ENCODE assay signal across 8 cellular contexts in the genomic region with DNA sequence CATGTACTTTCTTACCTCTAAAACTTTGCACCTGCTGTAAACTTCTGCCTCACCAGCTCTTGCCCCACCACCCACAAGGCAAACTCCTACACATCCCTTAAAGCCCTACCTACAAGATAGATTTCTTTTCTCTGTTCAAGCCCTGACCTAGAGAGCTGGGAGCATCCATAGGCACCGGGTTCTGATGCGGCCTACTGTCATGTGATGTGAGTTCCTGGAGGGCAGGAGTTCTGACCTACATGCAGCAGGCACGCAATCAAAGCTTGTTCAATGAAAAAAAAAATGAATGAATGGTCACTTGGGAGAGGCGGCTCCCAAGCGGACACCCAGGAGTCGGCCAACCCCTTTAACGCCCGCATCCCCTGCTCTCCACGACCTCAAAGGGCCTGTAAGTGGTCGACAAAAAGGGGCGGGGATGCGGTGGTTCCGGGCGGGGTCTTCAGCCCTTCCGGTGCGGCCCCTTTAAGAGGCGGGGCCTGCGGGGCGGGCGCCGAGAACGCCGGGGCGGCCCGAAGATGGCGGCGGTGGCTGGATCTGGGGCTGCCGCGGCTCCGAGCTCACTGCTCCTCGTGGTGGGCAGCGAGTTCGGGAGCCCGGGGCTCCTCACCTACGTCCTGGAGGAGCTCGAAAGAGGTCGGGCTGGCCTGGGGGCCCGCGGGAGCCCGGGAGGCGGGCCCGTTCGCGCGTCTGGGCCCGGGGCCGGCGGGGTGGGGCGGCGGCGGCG. TPM values are rescaled to one million over a fixed set of nuclear protein-coding genes. Genes with fewer than 3 reads are reported as not detected.
DNase-seq lines count a peak whose midpoint lies in the region; ATAC-seq and TF ChIP-seq lines count a peak whose summit lies in the region.

A gene with protein sequence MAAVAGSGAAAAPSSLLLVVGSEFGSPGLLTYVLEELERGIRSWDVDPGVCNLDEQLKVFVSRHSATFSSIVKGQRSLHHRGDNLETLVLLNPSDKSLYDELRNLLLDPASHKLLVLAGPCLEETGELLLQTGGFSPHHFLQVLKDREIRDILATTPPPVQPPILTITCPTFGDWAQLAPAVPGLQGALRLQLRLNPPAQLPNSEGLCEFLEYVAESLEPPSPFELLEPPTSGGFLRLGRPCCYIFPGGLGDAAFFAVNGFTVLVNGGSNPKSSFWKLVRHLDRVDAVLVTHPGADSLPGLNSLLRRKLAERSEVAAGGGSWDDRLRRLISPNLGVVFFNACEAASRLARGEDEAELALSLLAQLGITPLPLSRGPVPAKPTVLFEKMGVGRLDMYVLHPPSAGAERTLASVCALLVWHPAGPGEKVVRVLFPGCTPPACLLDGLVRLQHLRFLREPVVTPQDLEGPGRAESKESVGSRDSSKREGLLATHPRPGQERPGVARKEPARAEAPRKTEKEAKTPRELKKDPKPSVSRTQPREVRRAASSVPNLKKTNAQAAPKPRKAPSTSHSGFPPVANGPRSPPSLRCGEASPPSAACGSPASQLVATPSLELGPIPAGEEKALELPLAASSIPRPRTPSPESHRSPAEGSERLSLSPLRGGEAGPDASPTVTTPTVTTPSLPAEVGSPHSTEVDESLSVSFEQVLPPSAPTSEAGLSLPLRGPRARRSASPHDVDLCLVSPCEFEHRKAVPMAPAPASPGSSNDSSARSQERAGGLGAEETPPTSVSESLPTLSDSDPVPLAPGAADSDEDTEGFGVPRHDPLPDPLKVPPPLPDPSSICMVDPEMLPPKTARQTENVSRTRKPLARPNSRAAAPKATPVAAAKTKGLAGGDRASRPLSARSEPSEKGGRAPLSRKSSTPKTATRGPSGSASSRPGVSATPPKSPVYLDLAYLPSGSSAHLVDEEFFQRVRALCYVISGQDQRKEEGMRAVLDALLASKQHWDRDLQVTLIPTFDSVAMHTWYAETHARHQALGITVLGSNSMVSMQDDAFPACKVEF (plus strand): TSS at position 493 of the 724 bp plus-strand sequence. CDS start 23 bp downstream, at position 516.

- intact Hi-C loops in colonic mucosa (cut with DNase I): no loop called here

- H3K36me3 ChIP-seq in colonic mucosa: no peaks in the 10 kb centered on the region

- peak; percentile 76 for ATAC-seq in HG02610 (IDR thresholded peaks at IDR 0.05; ENCODE audit: unreplicated experiment)
- no peak for ATAC-seq in GM18873 (IDR thresholded peaks at IDR 0.05; ENCODE audit: low FRiP score, unreplicated experiment)

- no peaks in the 10 kb centered on the region for H3K27me3 ChIP-seq in colonic mucosa

- peak within 1 kb of the TSS; percentile 72 to 83 for H3K9ac ChIP-seq in colonic mucosa (ENCODE audit: low read depth in 2 of 2, low read length in 2 of 2)

- DNase-seq in GM10266 (ENCODE audit: extremely low spot score) (peak; percentile 96), NCI-H2171 treated with DMSO at 0.1 percent for 48 hours (lab: John Stamatoyannopoulos, UW) (peak; percentile 70), colonic mucosa (peak; percentile 68), left kidney (ENCODE audit: low read depth, low spot score) (peak; percentile 92)
- peak; percentile 57 to 58 for DNase-seq in activated CD4-positive, alpha-beta T cell treated with anti-CD3 and anti-CD28 coated beads for 4 hours
- DNase-seq in stimulated activated CD4-positive, alpha-beta T cell treated with anti-CD3 and anti-CD28 coated beads, Interleukin-2, amount 100 ng/mL, for 48 hours: peak; percentile 61 to 66

- H3K4me3 ChIP-seq in colonic mucosa: peak within 1 kb of the TSS; percentile 95

- H3K27ac ChIP-seq in colonic mucosa: peak within 1 kb of the TSS; percentile 55

- peaks cover 3% of the 10 kb centered on the region for H3K4me1 ChIP-seq in colonic mucosa

- H3K9me3 ChIP-seq in colonic mucosa: no peaks in the 10 kb centered on the region

- no peak for TF ChIP-seq CTCF in GM10266 (IDR thresholded peaks at IDR 0.05; ENCODE audit: control insufficient read depth, insufficient read depth, low read depth, missing control alignments)
- TF ChIP-seq CTCF in colonic mucosa (IDR thresholded peaks at IDR 0.05): no peak

RNA-seq across cellular contexts. Expression of the gene that starts here (rescaled TPM):
- total RNA-seq in colonic mucosa: 10 to 100 TPM; 48.1 to 57.1 TPM
